Comparison of ENCODE assay signal across 8 cellular contexts in genomic region chr4:184649026-184649970, GRCh38. TPM values are rescaled to one million over a fixed set of nuclear protein-coding genes. Genes with fewer than 3 reads are reported as not detected.
DNase-seq lines count a peak whose midpoint lies in the region; TF ChIP-seq lines count a peak whose summit lies in the region.

TSS of gene CASP3 (minus strand) at chr4:184649447. CDS start at chr4:184638453, 10,994 bp downstream.
TSS of gene PRIMPOL (plus strand) at chr4:184649738. CDS start at chr4:184657141, 7,403 bp downstream.

- peak; percentile 84 for DNase-seq in GF-D8 (lab: John Stamatoyannopoulos, UW)
- DNase-seq in HCEC 1CT: peak; percentile 86
- DNase-seq in MM.1S: peak; percentile 94
- DNase-seq in SHP77 treated with DMSO at 0.1 percent for 48 hours (lab: John Stamatoyannopoulos, UW): peak; percentile 37
- peak; percentile 98 for DNase-seq in activated effector memory CD4-positive, alpha-beta T cell treated with anti-CD3 and anti-CD28 coated beads, Interleukin-2, amount 50 U/mL, for 16 hours
- DNase-seq in fibroblast of villous mesenchyme (ENCODE audit: low read depth): peak; percentile 94
- peak; percentile 97 for DNase-seq in neural progenitor cell (ENCODE audit: low spot score)

- peaks cover 6% of the 10 kb centered on the region for H3K36me3 Mint-ChIP-seq in neural progenitor cell

- H3K9me3 Mint-ChIP-seq in neural progenitor cell: no peaks in the 10 kb centered on the region

- H3K4me1 Mint-ChIP-seq in neural progenitor cell: peaks cover 48% of the 10 kb centered on the region

- peak within 1 kb of the TSS; percentile 93 for H3K27ac Mint-ChIP-seq in neural progenitor cell

- no peaks in the 10 kb centered on the region for H3K27me3 ChIP-seq in MM.1S (replicated peaks; ENCODE audit: insufficient read depth, low read length)
- H3K27me3 ChIP-seq in neural progenitor cell: no peaks in the 10 kb centered on the region
- H3K27me3 ChIP-seq in stomach smooth muscle (ENCODE audit: control insufficient read depth in 1 of 2, insufficient read depth in 2 of 2, low read length in 2 of 2): no peaks in the 10 kb centered on the region

- H3K4me3 ChIP-seq in MM.1S (ENCODE audit: low read length) (peak within 1 kb of the TSS; percentile 90), fibroblast of villous mesenchyme (ENCODE audit: low read depth, low read length) (peak within 1 kb of the TSS; percentile 89), neural progenitor cell (peak within 1 kb of the TSS; percentile 89), stomach smooth muscle (ENCODE audit: low read length in 2 of 2) (peak within 1 kb of the TSS; percentile 93 to 94)

- H3K4me1 ChIP-seq in MM.1S (ENCODE audit: low read length): peaks cover 29% of the 10 kb centered on the region
- peaks cover 29% of the 10 kb centered on the region for H3K4me1 ChIP-seq in neural progenitor cell
- peaks cover 21% of the 10 kb centered on the region for H3K4me1 ChIP-seq in stomach smooth muscle (ENCODE audit: control insufficient read depth, insufficient read depth, low read length)

- peak within 1 kb of the TSS; percentile 90 for H3K9ac ChIP-seq in MM.1S (ENCODE audit: low read length)
- peak within 1 kb of the TSS; percentile 79 for H3K9ac ChIP-seq in neural progenitor cell
- peak within 1 kb of the TSS; percentile 85 to 97 for H3K9ac ChIP-seq in stomach smooth muscle (ENCODE audit: low read length in 2 of 2)

- H3K9me2 ChIP-seq in MM.1S (replicated peaks; ENCODE audit: insufficient read depth, low read length): no peaks in the 10 kb centered on the region

- H3K36me3 ChIP-seq in MM.1S (replicated peaks; ENCODE audit: insufficient read depth, low read length): peaks cover 5% of the 10 kb centered on the region; the same call in 1 of the 2 replicates
- H3K36me3 ChIP-seq in neural progenitor cell: no peaks in the 10 kb centered on the region
- H3K36me3 ChIP-seq in stomach smooth muscle (ENCODE audit: control insufficient read depth in 2 of 2, insufficient read depth in 2 of 2, low read length in 2 of 2): peaks cover 0 to 2% of the 10 kb centered on the region in 2 donors

- TF ChIP-seq CTCF in MM.1S (IDR thresholded peaks at IDR 0.05; ENCODE audit: low read length): peak; percentile 22
- TF ChIP-seq CTCF in fibroblast of villous mesenchyme (IDR thresholded peaks at IDR 0.05; ENCODE audit: insufficient read depth, low read depth, low read length): no peak
- TF ChIP-seq CTCF in neural progenitor cell (IDR thresholded peaks at IDR 0.05): peak; percentile 27

- H3K4me3 Mint-ChIP-seq in neural progenitor cell: peak within 1 kb of the TSS; percentile 93

- H3K79me2 ChIP-seq in MM.1S (ENCODE audit: low read length): peaks cover 62% of the 10 kb centered on the region
- peaks cover 59% of the 10 kb centered on the region for H3K79me2 ChIP-seq in neural progenitor cell (ENCODE audit: low read depth)

- H3K27me3 Mint-ChIP-seq in neural progenitor cell (ENCODE audit: insufficient read depth, low read depth): no peaks in the 10 kb centered on the region

- H3F3A ChIP-seq in MM.1S (ENCODE audit: insufficient read depth, low read length) (peaks cover 34% of the 10 kb centered on the region), neural progenitor cell (ENCODE audit: low read depth) (peaks cover 27% of the 10 kb centered on the region)

- H2AFZ ChIP-seq in MM.1S (ENCODE audit: low read length) (peak within 1 kb of the TSS; percentile 79), neural progenitor cell (replicated peaks) (peak within 1 kb of the TSS; percentile 59)

- H3K4me2 ChIP-seq in MM.1S (ENCODE audit: low read depth, low read length) (peak within 1 kb of the TSS; percentile 93), neural progenitor cell (peak within 1 kb of the TSS; percentile 90)

- H3K27ac ChIP-seq in MM.1S (ENCODE audit: low read length): peak within 1 kb of the TSS; percentile 74
- H3K27ac ChIP-seq in neural progenitor cell: peak within 1 kb of the TSS; percentile 89
- peak within 1 kb of the TSS; percentile 90 for H3K27ac ChIP-seq in stomach smooth muscle (ENCODE audit: low read length)

- H3K9me3 ChIP-seq in MM.1S (replicated peaks; ENCODE audit: insufficient read depth, low read length) (no peaks in the 10 kb centered on the region), neural progenitor cell (ENCODE audit: low read depth) (no peaks in the 10 kb centered on the region), stomach smooth muscle (ENCODE audit: control insufficient read depth in 2 of 2, low read length in 2 of 2) (no peaks in the 10 kb centered on the region)

- H4K20me1 ChIP-seq in MM.1S (ENCODE audit: insufficient read depth, low read length): no peaks in the 10 kb centered on the region
- peaks cover 42% of the 10 kb centered on the region for H4K20me1 ChIP-seq in neural progenitor cell (ENCODE audit: low read depth)

RNA-seq across cellular contexts. Expression of gene CASP3, which starts in this region (rescaled TPM):
- total RNA-seq in fibroblast of villous mesenchyme: 35.4 and 110 TPM in 2 replicates
- 46.1 and 69.8 TPM in 2 replicates for total RNA-seq in neural progenitor cell (ENCODE audit: low replicate concordance)

RNA-seq across cellular contexts. Expression of gene PRIMPOL, which starts in this region (rescaled TPM):
- total RNA-seq in fibroblast of villous mesenchyme: 10.6 and 19.9 TPM in 2 replicates
- 22.4 and 46.6 TPM in 2 replicates for total RNA-seq in neural progenitor cell (ENCODE audit: low replicate concordance)

Comparison
In these comparisons a context has a peak if more than half of its experiments do, and no peak if none do; other contexts are left out.
1. Peak in every context shown above with its lines: DNase-seq, H3K4me3 ChIP-seq and H3K27ac ChIP-seq.
2. DNase-seq: peak in every context shown above with its lines; median percentile 98 in activated effector memory CD4-positive, alpha-beta T cell treated with anti-CD3 and anti-CD28 coated beads, Interleukin-2, amount 50 U/mL, for 16 hours; 97 in neural progenitor cell; 94 in MM.1S; 94 in fibroblast of villous mesenchyme; 86 in HCEC 1CT; 84 in GF-D8; 37 in SHP77 treated with DMSO at 0.1 percent for 48 hours.